Comparison of ENCODE assay signal across 1 cellular context in genomic region chr1:203167026-203167912, GRCh38.
A peak's percentile ranks its signal among the peaks of the same experiment; 100 is the strongest.
TF ChIP-seq lines count a peak whose summit lies in the region.

No MANE protein-coding gene starts in this region.

TF ChIP-seq in GM12878, 131 proteins besides CTCF, POLR2A, EP300 and RAD21:
- TF ChIP-seq BHLHE40 (IDR thresholded peaks at IDR 0.05; ENCODE audit: borderline replicate concordance in 1 of 2, low read depth in 2 of 2, low read length in 1 of 2), result peak in 1 of 2 experiments; percentile 77; a peak in 2 of 4 replicates
- no peak for TF ChIP-seq ZBTB33 (IDR thresholded peaks at IDR 0.05)
